7 cellular contexts compared by ENCODE assay signal in the genomic region with DNA sequence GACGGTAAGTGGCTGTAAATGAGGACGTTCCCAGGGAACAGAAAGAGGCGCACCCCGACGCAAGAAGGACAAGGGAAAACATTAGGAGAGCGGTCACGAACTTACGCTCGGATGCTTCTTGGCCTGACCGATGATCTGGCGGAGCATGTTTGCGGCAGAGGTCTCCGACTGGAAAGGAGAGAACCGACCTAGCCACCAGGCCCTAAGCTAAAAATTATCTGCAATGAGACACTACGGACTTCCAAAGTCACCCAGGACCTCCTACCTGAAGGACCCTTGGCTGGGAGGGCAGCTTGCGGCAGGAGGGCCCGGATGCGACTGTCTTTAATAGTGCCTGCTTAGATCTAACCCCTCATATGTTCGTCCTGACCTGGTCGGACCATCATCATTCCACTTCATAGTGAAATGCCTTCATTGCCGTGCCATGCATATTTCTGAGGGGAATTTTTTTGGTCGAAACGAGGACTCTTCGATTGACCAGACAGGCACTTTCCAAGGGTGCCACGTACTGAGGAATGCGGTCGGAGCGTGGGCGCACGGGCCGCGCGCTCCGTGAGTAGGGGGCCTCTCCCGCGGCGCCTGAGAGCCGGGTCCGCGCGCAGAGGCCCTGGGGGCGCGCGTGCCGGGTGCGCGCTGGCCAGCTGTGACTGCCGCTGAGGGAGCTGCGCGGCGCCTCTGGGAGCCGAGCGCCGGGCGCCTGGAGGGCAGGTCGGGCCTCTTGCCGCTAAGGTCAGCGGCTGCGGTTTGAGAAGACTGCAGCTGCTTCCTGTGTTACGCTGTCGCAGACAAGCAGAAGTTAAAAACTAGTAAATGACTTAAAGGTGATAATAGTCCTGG.
DNase-seq lines count a peak whose midpoint lies in the region; ATAC-seq and TF ChIP-seq lines count a peak whose summit lies in the region.

No MANE protein-coding gene starts in this region.

- DNase-seq in NCI-H1930 (lab: John Stamatoyannopoulos, UW): peak; percentile 80 to 90
- peak; percentile 75 for DNase-seq in T-helper 22 cell (ENCODE audit: low read depth)
- DNase-seq in astrocyte of the hippocampus (ENCODE audit: low read depth, low spot score): peak; percentile 98
- DNase-seq in hypothalamus (lab: John Stamatoyannopoulos, UW): peak; percentile 54 to 98 (median 84)
- peak; percentile 79 for DNase-seq in retinal pigment epithelial cell (ENCODE audit: low read depth)

- no peak for TF ChIP-seq CTCF in retinal pigment epithelial cell (conservative IDR thresholded peaks at IDR 0.05; ENCODE audit: low read depth, low read length)

- ATAC-seq in GM18508 (IDR thresholded peaks at IDR 0.05; ENCODE audit: insufficient read depth, unreplicated experiment) (peak; percentile 70), HG02973 (IDR thresholded peaks at IDR 0.05; ENCODE audit: unreplicated experiment) (peak; percentile 90)

- peak overlapping the region; percentile 100 for H3K4me3 ChIP-seq in retinal pigment epithelial cell (ENCODE audit: low read length)

Comparison
In these comparisons a context has a peak if more than half of its experiments do, and no peak if none do; other contexts are left out.
1. Peak in every context shown above with its lines: DNase-seq, ATAC-seq and H3K4me3 ChIP-seq.